ENCODE assay signal across 30 cellular contexts in genomic region chr2:150001788-150002187, GRCh38.
"Had no signal": no experiment of that assay in that cellular context is flagged by ENCODE, and none has a peak within 500 bp of the region (broad histone marks: within the 10 kb centered on the region; RNA-seq: fewer than 3 reads in every experiment).

No MANE protein-coding gene starts in this region.

- H3K36me3 Mint-ChIP-seq: naive thymus-derived CD8-positive, alpha-beta T cell; stimulated activated effector memory CD8-positive, alpha-beta T cell treated with anti-CD3 and anti-CD28 coated beads, Interleukin-12 subunit alpha, Interleukin-12 subunit beta, amount 100 ng/mL, for 72 hours; stimulated activated naive B cell treated with anti-CD40 and anti-IgM and Interleukin-4, amounts not matched to agents 10 μg/mL and 1 μg/mL and 100 μg/mL, for 72 hours had no signal

- H3K27ac ChIP-seq: neutrophil, ovary, parathyroid adenoma, psoas muscle, right lobe of liver, sigmoid colon, stomach, thoracic aorta, thyroid gland, tibial nerve, upper lobe of right lung, uterus had no signal

- ATAC-seq: naive thymus-derived CD8-positive, alpha-beta T cell; natural killer cell treated with Interleukin-12 subunit alpha and Interleukin-12 subunit beta and Interleukin-15 and Interleukin-18, amount 100 ng/mL, for 72 hours; psoas muscle; right cardiac atrium; stimulated activated effector memory CD8-positive, alpha-beta T cell treated with anti-CD3 and anti-CD28 coated beads, Interleukin-12 subunit alpha, Interleukin-12 subunit beta, amount 100 ng/mL, for 72 hours; stimulated activated naive B cell treated with anti-CD40 and anti-IgM and Interleukin-4, amounts not matched to agents 10 μg/mL and 1 μg/mL and 100 μg/mL, for 72 hours; upper lobe of right lung had no signal

- DNase-seq: naive thymus-derived CD8-positive, alpha-beta T cell; nephron progenitor cell; nucleus accumbens; ovary; posterior cingulate gyrus; psoas muscle; right cardiac atrium; right lobe of liver; sigmoid colon; small intestine; stimulated activated CD4-positive, alpha-beta T cell treated with anti-CD3 and anti-CD28 coated beads, Interleukin-15, amount 100 ng/mL, for 24 hours; stimulated activated CD4-positive, alpha-beta T cell treated with anti-CD3 and anti-CD28 coated beads, Interleukin-2, amount 100 ng/mL, for 24 hours; stimulated activated CD4-positive, alpha-beta T cell treated with anti-CD3 and anti-CD28 coated beads, Interleukin-2, amount 100 ng/mL, for 48 hours; stimulated activated CD4-positive, alpha-beta T cell treated with anti-CD3 and anti-CD28 coated beads, Interleukin-4, amount 100 ng/mL, for 24 hours; stimulated activated naive B cell treated with anti-CD40 and anti-IgM and Interleukin-4, amounts not matched to agents 10 μg/mL and 1 μg/mL and 100 μg/mL, for 72 hours; stimulated activated naive CD4-positive, alpha-beta T cell treated with Interleukin-2 at 50 U/mL for 16 hours; stomach; thyroid gland; trophoblast cell; upper lobe of right lung; uterus had no signal

- H3K36me3 ChIP-seq: neutrophil, ovary, right lobe of liver, sigmoid colon, stomach, thoracic aorta, thyroid gland, tibial nerve, upper lobe of right lung, uterus had no signal

- H3K27me3 ChIP-seq: neutrophil, ovary, right lobe of liver, sigmoid colon, stomach, thyroid gland, tibial nerve, upper lobe of right lung, uterus had no signal

- H3K27ac Mint-ChIP-seq: naive thymus-derived CD8-positive, alpha-beta T cell; natural killer cell treated with Interleukin-12 subunit alpha and Interleukin-12 subunit beta and Interleukin-15 and Interleukin-18, amount 100 ng/mL, for 72 hours; nephron progenitor cell; progenitor cell of endocrine pancreas; stimulated activated effector memory CD8-positive, alpha-beta T cell treated with anti-CD3 and anti-CD28 coated beads, Interleukin-12 subunit alpha, Interleukin-12 subunit beta, amount 100 ng/mL, for 72 hours; stimulated activated naive B cell treated with anti-CD40 and anti-IgM and Interleukin-4, amounts not matched to agents 10 μg/mL and 1 μg/mL and 100 μg/mL, for 72 hours; stimulated activated naive CD8-positive, alpha-beta T cell treated with anti-CD3 and anti-CD28 coated beads, Interleukin-15, Interleukin-2, amounts not matched to agents 100 ng/mL and 50 ng/mL, for 24 hours had no signal

- H2AFZ ChIP-seq: parathyroid adenoma had no signal

- H3K9me3 ChIP-seq: neutrophil, ovary, psoas muscle, right lobe of liver, sigmoid colon, stomach, thoracic aorta, thyroid gland, tibial nerve, upper lobe of right lung, uterus had no signal

- H3K4me3 Mint-ChIP-seq: naive thymus-derived CD8-positive, alpha-beta T cell; natural killer cell treated with Interleukin-12 subunit alpha and Interleukin-12 subunit beta and Interleukin-15 and Interleukin-18, amount 100 ng/mL, for 72 hours; nephron progenitor cell; neural crest cell; stimulated activated effector memory CD8-positive, alpha-beta T cell treated with anti-CD3 and anti-CD28 coated beads, Interleukin-12 subunit alpha, Interleukin-12 subunit beta, amount 100 ng/mL, for 72 hours; stimulated activated naive B cell treated with anti-CD40 and anti-IgM and Interleukin-4, amounts not matched to agents 10 μg/mL and 1 μg/mL and 100 μg/mL, for 72 hours; stimulated activated naive CD8-positive, alpha-beta T cell treated with anti-CD3 and anti-CD28 coated beads, Interleukin-15, Interleukin-2, amounts not matched to agents 100 ng/mL and 50 ng/mL, for 24 hours had no signal

- FAIRE-seq: small intestine had no signal

- H3K4me1 ChIP-seq: parathyroid adenoma, psoas muscle, right lobe of liver, sigmoid colon, stomach, thyroid gland, tibial nerve, upper lobe of right lung, uterus had no signal

- H3K4me3 ChIP-seq: ovary, psoas muscle, right lobe of liver, sigmoid colon, stomach, thoracic aorta, thyroid gland, tibial nerve, upper lobe of right lung, uterus had no signal

- H3K79me2 ChIP-seq: parathyroid adenoma had no signal

- H3K4me1 Mint-ChIP-seq: naive thymus-derived CD8-positive, alpha-beta T cell; nephron progenitor cell; stimulated activated effector memory CD8-positive, alpha-beta T cell treated with anti-CD3 and anti-CD28 coated beads, Interleukin-12 subunit alpha, Interleukin-12 subunit beta, amount 100 ng/mL, for 72 hours; stimulated activated naive B cell treated with anti-CD40 and anti-IgM and Interleukin-4, amounts not matched to agents 10 μg/mL and 1 μg/mL and 100 μg/mL, for 72 hours had no signal

- H3K27me3 Mint-ChIP-seq: naive thymus-derived CD8-positive, alpha-beta T cell; natural killer cell treated with Interleukin-12 subunit alpha and Interleukin-12 subunit beta and Interleukin-15 and Interleukin-18, amount 100 ng/mL, for 72 hours; progenitor cell of endocrine pancreas; stimulated activated naive B cell treated with anti-CD40 and anti-IgM and Interleukin-4, amounts not matched to agents 10 μg/mL and 1 μg/mL and 100 μg/mL, for 72 hours; stimulated activated naive CD8-positive, alpha-beta T cell treated with anti-CD3 and anti-CD28 coated beads, Interleukin-15, Interleukin-2, amounts not matched to agents 100 ng/mL and 50 ng/mL, for 24 hours had no signal
